Comparison of ENCODE assay signal across 1 cellular context in genomic region chr2:233359823-233360222, GRCh38.
TF ChIP-seq lines count a peak whose summit lies in the region.

No MANE protein-coding gene starts in this region.

TF ChIP-seq in WTC11, 78 proteins besides CTCF, POLR2A, EP300 and RAD21 (continued from another document):
- TF ChIP-seq ARID4B (CRISPR knock-in tag; IDR thresholded peaks at IDR 0.05; ENCODE audit: borderline replicate concordance) (no peak), MAX (CRISPR knock-in tag; IDR thresholded peaks at IDR 0.05) (no peak), SMAD4 (CRISPR knock-in tag; IDR thresholded peaks at IDR 0.05) (no peak), PREB (CRISPR knock-in tag; IDR thresholded peaks at IDR 0.05; ENCODE audit: borderline replicate concordance) (no peak), GRHL2 (CRISPR knock-in tag; IDR thresholded peaks at IDR 0.05; ENCODE audit: insufficient replicate concordance, severe bottlenecking) (no peak), FOXJ3 (CRISPR knock-in tag; IDR thresholded peaks at IDR 0.05; ENCODE audit: borderline replicate concordance) (no peak), ZNF219 (CRISPR knock-in tag; IDR thresholded peaks at IDR 0.05; ENCODE audit: borderline replicate concordance) (no peak)
